Comparison of ENCODE assay signal across 8 cellular contexts in the genomic region with DNA sequence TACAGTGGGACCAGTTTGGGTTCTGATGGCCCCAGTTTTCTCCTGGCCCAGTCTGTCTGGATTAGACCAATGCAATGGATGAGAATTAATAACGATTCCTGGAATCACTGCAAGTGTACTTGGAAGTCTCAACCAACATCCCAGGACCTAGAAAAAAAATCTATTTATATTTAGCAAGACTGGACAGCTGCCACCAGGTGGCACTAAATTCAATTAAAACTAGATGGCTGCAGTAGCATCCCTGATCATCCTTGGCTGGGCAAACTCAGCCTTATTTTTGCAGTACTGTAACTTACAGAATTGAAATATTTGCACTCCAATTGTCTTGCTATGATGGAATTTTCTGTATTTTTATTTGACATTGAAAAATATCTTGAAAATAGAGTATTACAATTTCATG.
DNase-seq lines count a peak whose midpoint lies in the region; ATAC-seq and TF ChIP-seq lines count a peak whose summit lies in the region.

No MANE protein-coding gene starts in this region.

- peak; percentile 76 for ATAC-seq in GM18867 (IDR thresholded peaks at IDR 0.05; ENCODE audit: unreplicated experiment)

- no peaks in the 10 kb centered on the region for H3K4me1 Mint-ChIP-seq in activated naive CD4-positive, alpha-beta T cell treated with anti-CD3 and anti-CD28 coated beads for 36 hours (ENCODE audit: low read depth)

- H3K4me3 Mint-ChIP-seq in activated naive CD4-positive, alpha-beta T cell treated with anti-CD3 and anti-CD28 coated beads for 36 hours: no peak overlapping the region

- no peak for TF ChIP-seq EP300 in sigmoid colon (IDR thresholded peaks at IDR 0.05)
- no peak for TF ChIP-seq EP300 in suprapubic skin (IDR thresholded peaks at IDR 0.05)

- no peaks in the 10 kb centered on the region for H3K27me3 Mint-ChIP-seq in activated naive CD4-positive, alpha-beta T cell treated with anti-CD3 and anti-CD28 coated beads for 36 hours (ENCODE audit: low read depth)

- H3K27me3 ChIP-seq in left ventricle myocardium inferior (ENCODE audit: low read depth): no peaks in the 10 kb centered on the region
- no peaks in the 10 kb centered on the region for H3K27me3 ChIP-seq in sigmoid colon
- no peaks in the 10 kb centered on the region for H3K27me3 ChIP-seq in suprapubic skin

- no peak overlapping the region for H3K4me2 ChIP-seq in OCI-LY7 (ENCODE audit: low read length)

- in situ Hi-C loops in KBM-7 (cut with MboI; ENCODE audit: low pct_unique_long_range_greater_than_20kb, low sequenced_read_pairs): no loop called here

- H3K9me3 Mint-ChIP-seq in activated naive CD4-positive, alpha-beta T cell treated with anti-CD3 and anti-CD28 coated beads for 36 hours: no peaks in the 10 kb centered on the region

- peak; percentile 79 for TF ChIP-seq CTCF in OCI-LY7 (conservative IDR thresholded peaks at IDR 0.05; ENCODE audit: low read length)
- peak; percentile 64 for TF ChIP-seq CTCF in left ventricle myocardium inferior (IDR thresholded peaks at IDR 0.05; ENCODE audit: borderline replicate concordance)
- peak; percentile 12 to 58 (median 39) for TF ChIP-seq CTCF in sigmoid colon (IDR thresholded peaks at IDR 0.05)
- TF ChIP-seq CTCF in suprapubic skin (IDR thresholded peaks at IDR 0.05): peak in 1 of 2 donors; percentile 47

- H3K27ac Mint-ChIP-seq in activated naive CD4-positive, alpha-beta T cell treated with anti-CD3 and anti-CD28 coated beads for 36 hours: no peak overlapping the region

- no peaks in the 10 kb centered on the region for H3K36me3 ChIP-seq in OCI-LY7 (ENCODE audit: insufficient read depth, low read length)
- no peaks in the 10 kb centered on the region for H3K36me3 ChIP-seq in left ventricle myocardium inferior
- no peaks in the 10 kb centered on the region for H3K36me3 ChIP-seq in sigmoid colon
- H3K36me3 ChIP-seq in suprapubic skin: no peaks in the 10 kb centered on the region

- no peaks in the 10 kb centered on the region for H3K9me2 ChIP-seq in OCI-LY7 (ENCODE audit: insufficient read depth, low read length)

- H3K9me3 ChIP-seq in OCI-LY7 (ENCODE audit: low read length) (peaks cover 5% of the 10 kb centered on the region; the same call in 1 of the 2 replicates), left ventricle myocardium inferior (replicated peaks) (peaks cover 23% of the 10 kb centered on the region), sigmoid colon (no peaks in the 10 kb centered on the region), suprapubic skin (no peaks in the 10 kb centered on the region)

- no peak overlapping the region for H2AFZ ChIP-seq in OCI-LY7 (ENCODE audit: low read length)

- BruUV-seq in OCI-LY7 (replicated peaks; lab: Mats Ljungman, UMichigan): no TSS peak

- CTCF ChIA-PET in OCI-LY7 (lab: Charles Lee; ENCODE audit: unreplicated experiment): no interaction called here
- CTCF ChIA-PET in activated naive CD4-positive, alpha-beta T cell treated with anti-CD3 and anti-CD28 coated beads for 36 hours (lab: Charles Lee): interaction anchor here (1.2 kb wide), 1 partner anchor 1630 kb away, joined by 3 read pairs; no protein-coding TSS in a partner anchor

- H3K27ac ChIP-seq in OCI-LY7 (ENCODE audit: low read depth, low read length, poor library complexity, severe bottlenecking) (no peak overlapping the region), left ventricle myocardium inferior (replicated peaks) (no peak overlapping the region), sigmoid colon (no peak overlapping the region), suprapubic skin (no peak overlapping the region)

- H3K36me3 Mint-ChIP-seq in activated naive CD4-positive, alpha-beta T cell treated with anti-CD3 and anti-CD28 coated beads for 36 hours (ENCODE audit: low read depth): no peaks in the 10 kb centered on the region

- H3K4me1 ChIP-seq in OCI-LY7 (ENCODE audit: insufficient read depth, low read length, poor library complexity, severe bottlenecking) (no peaks in the 10 kb centered on the region), left ventricle myocardium inferior (peaks cover 8% of the 10 kb centered on the region), sigmoid colon (peaks cover 0 to 22% (median 18%) of the 10 kb centered on the region in 4 donors), suprapubic skin (no peaks in the 10 kb centered on the region)

- no peaks in the 10 kb centered on the region for H3K79me2 ChIP-seq in OCI-LY7 (ENCODE audit: insufficient read depth, low read depth, low read length)

- no peaks in the 10 kb centered on the region for H4K20me1 ChIP-seq in OCI-LY7 (ENCODE audit: insufficient read depth, low read length)

- no peak overlapping the region for H3K4me3 ChIP-seq in OCI-LY7 (ENCODE audit: low read depth, low read length, poor library complexity, severe bottlenecking)
- no peak overlapping the region for H3K4me3 ChIP-seq in left ventricle myocardium inferior
- no peak overlapping the region for H3K4me3 ChIP-seq in sigmoid colon
- no peak overlapping the region for H3K4me3 ChIP-seq in suprapubic skin

- POLR2A ChIA-PET in OCI-LY7 (lab: Charles Lee): no interaction called here

- 5 to 14% methylated on average over 1 of the region's 1 CpG for WGBS in sigmoid colon, 2 donors
- WGBS in suprapubic skin: 17% methylated on average over 1 of the region's 1 CpG

- no peak for TF ChIP-seq POLR2A in sigmoid colon (IDR thresholded peaks at IDR 0.05)
- no peak for TF ChIP-seq POLR2A in suprapubic skin (IDR thresholded peaks at IDR 0.05)

- intact Hi-C loops in OCI-LY7 (cut with micrococcal nuclease; ENCODE audit: unreplicated experiment) (no loop called here), left ventricle myocardium inferior (cut with micrococcal nuclease) (no loop called here), sigmoid colon (cut with DNase I) (loop anchor here (10.0 kb wide), 1 partner anchor 169 kb away; the partner anchor contains the start of gene NCAM2)
- intact Hi-C loops in activated naive CD4-positive, alpha-beta T cell treated with anti-CD3 and anti-CD28 coated beads for 36 hours (cut with micrococcal nuclease): loop anchor here (1.0 kb wide), 3 partner anchors 165 to 1628 kb away; no protein-coding TSS in a partner anchor

- peak; percentile 64 for DNase-seq in AG08395 (ENCODE audit: low spot score)
- peak; percentile 67 for DNase-seq in KBM-7
- peak; percentile 51 for DNase-seq in OCI-LY7 (ENCODE audit: low spot score)
- peak; percentile 51 for DNase-seq in activated naive CD4-positive, alpha-beta T cell treated with anti-CD3 and anti-CD28 coated beads for 36 hours
- DNase-seq in left ventricle myocardium inferior: no peak
- DNase-seq in sigmoid colon: peak; percentile 70
- no peak for DNase-seq in suprapubic skin (ENCODE audit: low spot score in 2 of 2)

Comparison
In these comparisons a context has a peak if more than half of its experiments do, and no peak if none do; other contexts are left out.
1. DNase-seq: peak in AG08395 (single experiment), KBM-7 (single experiment), OCI-LY7 (single experiment), activated naive CD4-positive, alpha-beta T cell treated with anti-CD3 and anti-CD28 coated beads for 36 hours (single experiment) and sigmoid colon (single experiment); none in left ventricle myocardium inferior (single experiment) and suprapubic skin (0 of 2).
2. intact Hi-C loops: an anchor here in activated naive CD4-positive, alpha-beta T cell treated with anti-CD3 and anti-CD28 coated beads for 36 hours (1.0 kb wide) and sigmoid colon (10.0 kb wide); none called in OCI-LY7 and left ventricle myocardium inferior.